ENCODE assay signal across 13 cellular contexts in genomic region chr6:150119256-150119655, GRCh38. TPM values are rescaled to one million over a fixed set of nuclear protein-coding genes. Genes with fewer than 3 reads are reported as not detected.
DNase-seq lines count a peak whose midpoint lies in the region; ATAC-seq, FAIRE-seq and TF ChIP-seq lines count a peak whose summit lies in the region.
"Had no signal": no experiment of that assay in that cellular context is flagged by ENCODE, and none has a peak within 500 bp of the region (broad histone marks: within the 10 kb centered on the region; RNA-seq: fewer than 3 reads in every experiment).

No MANE protein-coding gene starts in this region.

- TF ChIP-seq CTCF in GM23338 (conservative IDR thresholded peaks at IDR 0.05; ENCODE audit: low read depth in 2 of 2) (no peak), GM10266 (IDR thresholded peaks at IDR 0.05; ENCODE audit: control insufficient read depth, insufficient read depth, low read depth, missing control alignments) (no peak)

- H3K27me3 Mint-ChIP-seq in GM23338 (ENCODE audit: insufficient read depth, low read depth, poor library complexity), result peaks cover 4% of the 10 kb centered on the region
- H3K27me3 Mint-ChIP-seq in CD4-positive, alpha-beta memory T cell, result peaks cover 3 to 6% of the 10 kb centered on the region in 2 donors

- TF ChIP-seq POLR2A in H54 (IDR thresholded peaks at IDR 0.05; ENCODE audit: low read depth, low read length), result no peak

- H3K9me3 ChIP-seq in CD4-positive, alpha-beta memory T cell (ENCODE audit: control insufficient read depth in 1 of 2, low read length in 2 of 2), result no peaks in the 10 kb centered on the region

- peaks cover 5% of the 10 kb centered on the region; the same call in 1 of the 3 replicates for H3K9me3 Mint-ChIP-seq in GM23338
- H3K9me3 Mint-ChIP-seq in CD4-positive, alpha-beta memory T cell, result peaks cover 0 to 5% (median 0%) of the 10 kb centered on the region in 8 donors

- CTCF ChIA-PET in CD4-positive, alpha-beta memory T cell (lab: Charles Lee; ENCODE audit: partially characterized antibody), result interaction anchor here (1.3 kb wide), 1 partner anchor 698 kb away, joined by 3 read pairs; no protein-coding TSS in a partner anchor

- no peak overlapping the region for H3K4me3 ChIP-seq in GM23338
- no peak overlapping the region for H3K4me3 ChIP-seq in CD4-positive, alpha-beta memory T cell (ENCODE audit: low read length in 2 of 2)
- H3K4me3 ChIP-seq: skin epidermis had no signal

- H4K20me1 ChIP-seq in GM23338 (replicated peaks; ENCODE audit: insufficient read depth), result no peaks in the 10 kb centered on the region

- intact Hi-C loops in CD4-positive, alpha-beta memory T cell (cut with micrococcal nuclease), result no loop called here

- in situ Hi-C loops in SK-MEL-5 (cut with HindIII; ENCODE audit: low pct_unique_long_range_greater_than_20kb, low sequenced_read_pairs), result no loop called here

- no peak overlapping the region for H3K4me3 Mint-ChIP-seq in GM23338
- no peak overlapping the region for H3K4me3 Mint-ChIP-seq in CD4-positive, alpha-beta memory T cell
- H3K4me3 Mint-ChIP-seq: activated naive CD8-positive, alpha-beta T cell treated with anti-CD3 and anti-CD28 coated beads, Interleukin-2, amount 10 ng/mL, durations not matched to agents 7 days and 5 days had no signal

- H3K79me2 ChIP-seq in GM23338 (replicated peaks; ENCODE audit: insufficient read depth), result no peaks in the 10 kb centered on the region

- no peaks in the 10 kb centered on the region for H3F3A ChIP-seq in GM23338 (replicated peaks; ENCODE audit: low read depth)

- no peaks in the 10 kb centered on the region for H3K4me1 ChIP-seq in GM23338 (ENCODE audit: insufficient read depth)
- H3K4me1 ChIP-seq in CD4-positive, alpha-beta memory T cell (ENCODE audit: insufficient read depth, low read length), result no peaks in the 10 kb centered on the region

- no peaks in the 10 kb centered on the region for H3K9me2 ChIP-seq in GM23338 (ENCODE audit: insufficient read depth)

- peak; percentile 24 for DNase-seq in COLO668 (lab: John Stamatoyannopoulos, UW; ENCODE audit: unreplicated experiment)
- DNase-seq in GM23338 (ENCODE audit: low spot score), result no peak
- DNase-seq in SK-MEL-5 (ENCODE audit: low read depth, low spot score), result peak; percentile 42
- DNase-seq in medulla oblongata (ENCODE audit: extremely low spot score), result peak; percentile 9
- no peak for DNase-seq in GM10266 (ENCODE audit: extremely low spot score)
- DNase-seq in CD4-positive, alpha-beta memory T cell, result no peak
- DNase-seq in H54 (ENCODE audit: insufficient read length, low spot score), result no peak
- DNase-seq: activated naive CD8-positive, alpha-beta T cell treated with anti-CD3 and anti-CD28 coated beads, Interleukin-2, amount 10 ng/mL, durations not matched to agents 7 days and 5 days; effector CD4-positive, alpha-beta T cell; NCI-H446 treated with DMSO at 0.1 percent for 48 hours; T-helper 1 cell had no signal

- no peaks in the 10 kb centered on the region for H3K36me3 ChIP-seq in GM23338 (ENCODE audit: insufficient read depth)
- no peaks in the 10 kb centered on the region for H3K36me3 ChIP-seq in CD4-positive, alpha-beta memory T cell (ENCODE audit: insufficient read depth, low read length)

- H3K4me2 ChIP-seq in GM23338, result no peak overlapping the region

- POLR2A ChIA-PET in CD4-positive, alpha-beta memory T cell (lab: Charles Lee; ENCODE audit: partially characterized antibody), result interaction anchor here (0.6 kb wide), 1 partner anchor 40 kb away, joined by 3 read pairs; no protein-coding TSS in a partner anchor

- ATAC-seq in GM23338 (peak; percentile 44; the same call in 2 of the 3 replicates), HG02798 (IDR thresholded peaks at IDR 0.05; ENCODE audit: poor library complexity, unreplicated experiment) (no peak)

- H3K27ac Mint-ChIP-seq in GM23338, result no peak overlapping the region
- H3K27ac Mint-ChIP-seq in CD4-positive, alpha-beta memory T cell, result no peak overlapping the region
- H3K27ac Mint-ChIP-seq: activated naive CD8-positive, alpha-beta T cell treated with anti-CD3 and anti-CD28 coated beads, Interleukin-2, amount 10 ng/mL, durations not matched to agents 7 days and 5 days had no signal

- no peaks in the 10 kb centered on the region for H3K36me3 Mint-ChIP-seq in GM23338 (ENCODE audit: low read depth)
- H3K36me3 Mint-ChIP-seq in CD4-positive, alpha-beta memory T cell, result no peaks in the 10 kb centered on the region
- H3K36me3 Mint-ChIP-seq: activated naive CD8-positive, alpha-beta T cell treated with anti-CD3 and anti-CD28 coated beads, Interleukin-2, amount 10 ng/mL, durations not matched to agents 7 days and 5 days had no signal

- H2AFZ ChIP-seq in GM23338, result 0 out of 2 replicates have a peak overlapping the region, but pooled peaks have one; percentile 60

- peaks cover 9% of the 10 kb centered on the region; the same call in 2 of the 3 replicates for H3K4me1 Mint-ChIP-seq in GM23338
- H3K4me1 Mint-ChIP-seq in CD4-positive, alpha-beta memory T cell, result peaks cover 0 to 8% (median 6%) of the 10 kb centered on the region in 4 donors

- no peak for FAIRE-seq in H54 (lab: Jason Lieb, UNC)

- H3K27ac ChIP-seq in GM23338 (ENCODE audit: low read depth), result no peak overlapping the region
- no peak overlapping the region for H3K27ac ChIP-seq in CD4-positive, alpha-beta memory T cell (ENCODE audit: low read depth, low read length)

- no peaks in the 10 kb centered on the region for H3K27me3 ChIP-seq in GM23338 (ENCODE audit: insufficient read depth)
- H3K27me3 ChIP-seq in CD4-positive, alpha-beta memory T cell (ENCODE audit: insufficient read depth, low read length), result no peaks in the 10 kb centered on the region

TF ChIP-seq in GM23338, 12 proteins besides CTCF, POLR2A, EP300 and RAD21 (continues in another document):
- TF ChIP-seq ETS1 (IDR thresholded peaks at IDR 0.05) (no peak), ZNF114 (CRISPR knock-in tag; IDR thresholded peaks at IDR 0.05) (no peak), ZNF331 (CRISPR knock-in tag; IDR thresholded peaks at IDR 0.05; ENCODE audit: low read depth) (no peak), JUNB (IDR thresholded peaks at IDR 0.05; ENCODE audit: unreplicated experiment) (no peak), POLR2AphosphoS5 (IDR thresholded peaks at IDR 0.05; ENCODE audit: low read depth) (no peak), EZH2phosphoT487 (IDR thresholded peaks at IDR 0.05; ENCODE audit: unreplicated experiment) (no peak), NANOG (IDR thresholded peaks at IDR 0.05; ENCODE audit: borderline replicate concordance) (no peak), CREB1 (CRISPR knock-in tag; IDR thresholded peaks at IDR 0.05; ENCODE audit: low read depth) (no peak)

RNA-seq across cellular contexts. Expression of gene PPP1R14C, which starts 23.6 kb away (rescaled TPM):
- 0.62 and 1.4 TPM in 2 replicates for total RNA-seq in GM23338 (2014; rRNA removed; shearing (Covaris generic))
- 0.90 and 1.1 TPM in 2 replicates for polyA plus RNA-seq in GM23338 (2016; fragmentation: Nextera tagmentation; extraction: Ambion mirVana)
- 0.11 TPM in 1 of 2 replicates, not detected in the other for total RNA-seq in SK-MEL-5 (2014; rRNA removed; shearing (Covaris generic))
- 0.27 and 0.32 TPM in 2 replicates for polyA plus RNA-seq in SK-MEL-5 (2015; cell fraction: cytosol; rRNA removed)
- 0.12 and 0.16 TPM in 2 replicates for polyA plus RNA-seq in SK-MEL-5 (2015; cell fraction: nucleus; rRNA removed)
- not detected for total RNA-seq in CD4-positive, alpha-beta memory T cell
- polyA plus RNA-seq in CD4-positive, alpha-beta memory T cell, result not detected
- total RNA-seq: activated naive CD8-positive, alpha-beta T cell treated with anti-CD3 and anti-CD28 coated beads, Interleukin-2, amount 10 ng/mL, durations not matched to agents 7 days and 5 days had no signal

RNA-seq across cellular contexts. Expression of gene ULBP3, which starts 50.3 kb away (rescaled TPM):
- 3.3 and 4.2 TPM in 2 replicates for total RNA-seq in GM23338 (2014; rRNA removed; shearing (Covaris generic))
- polyA plus RNA-seq in GM23338 (2016; fragmentation: Nextera tagmentation; extraction: Ambion mirVana), result 0.56 and 0.60 TPM in 2 replicates
- total RNA-seq in SK-MEL-5 (2014; rRNA removed; shearing (Covaris generic)), result 2.7 and 4.2 TPM in 2 replicates
- polyA plus RNA-seq in SK-MEL-5 (2015; cell fraction: cytosol; rRNA removed), result 1.9 and 3.9 TPM in 2 replicates
- 0.43 TPM in 1 of 2 replicates, not detected in the other for polyA plus RNA-seq in SK-MEL-5 (2015; cell fraction: nucleus; rRNA removed)
- total RNA-seq in CD4-positive, alpha-beta memory T cell, result under 1 TPM in 1 of 2 experiments, not detected in 1; 0.42 TPM
- under 1 TPM; 0.48 to 0.96 TPM for polyA plus RNA-seq in CD4-positive, alpha-beta memory T cell

Comparison
In these comparisons a context has a peak if more than half of its experiments do, and no peak if none do; other contexts are left out.
1. DNase-seq: peak in COLO668 (single experiment), SK-MEL-5 (single experiment) and medulla oblongata (single experiment); none in GM23338 (single experiment), GM10266 (single experiment), CD4-positive, alpha-beta memory T cell (0 of 5) and H54 (single experiment).